In the genomic region with DNA sequence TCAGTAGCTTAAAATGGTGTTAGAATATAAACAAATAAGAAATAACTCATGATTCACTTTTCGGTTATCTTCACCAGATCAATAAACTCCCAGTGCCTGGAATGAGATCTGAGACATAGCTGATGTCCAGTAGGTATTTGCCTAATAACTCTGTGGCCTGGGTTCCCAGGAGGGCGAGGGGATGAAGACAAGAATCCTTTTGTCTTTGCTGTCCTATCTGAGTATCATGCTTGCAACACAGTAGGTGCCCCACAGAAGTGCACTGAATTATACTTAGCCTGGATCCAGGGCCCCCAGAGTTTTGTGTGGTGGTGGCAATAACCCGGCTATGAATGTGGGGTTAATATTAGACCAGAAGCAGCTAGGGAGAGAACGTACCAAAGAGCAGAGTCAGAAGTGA, we compare ENCODE assay signal across 21 cellular contexts.
A peak's percentile ranks its signal among the peaks of the same experiment; 100 is the strongest.
DNase-seq lines count a peak whose midpoint lies in the region; ATAC-seq and TF ChIP-seq lines count a peak whose summit lies in the region.
"Had no signal": no experiment of that assay in that cellular context is flagged by ENCODE, and none has a peak within 500 bp of the region (broad histone marks: within the 10 kb centered on the region; RNA-seq: fewer than 3 reads in every experiment).

No MANE protein-coding gene starts in this region.

- ATAC-seq in GM23338 (no peak), WTC11 (no peak), GM21529 (IDR thresholded peaks at IDR 0.05; ENCODE audit: unreplicated experiment) (no peak), GM19463 (IDR thresholded peaks at IDR 0.05; ENCODE audit: unreplicated experiment) (no peak)

- H3K27ac Mint-ChIP-seq in GM23338 (0 out of 2 replicates have a peak overlapping the region, but pooled peaks have one; percentile 49), WTC11 (no peak overlapping the region), neural progenitor cell (no peak overlapping the region)

- no peaks in the 10 kb centered on the region for H3F3A ChIP-seq in GM23338 (replicated peaks; ENCODE audit: low read depth)
- no peaks in the 10 kb centered on the region for H3F3A ChIP-seq in neural progenitor cell (ENCODE audit: low read depth)

- H2AFZ ChIP-seq in GM23338: no peak overlapping the region
- no peak overlapping the region for H2AFZ ChIP-seq in neural progenitor cell (replicated peaks)

- H3K36me3 ChIP-seq in GM23338 (ENCODE audit: insufficient read depth) (no peaks in the 10 kb centered on the region), neural progenitor cell (no peaks in the 10 kb centered on the region)
- H3K36me3 ChIP-seq: MG63 had no signal

- H3K4me2 ChIP-seq in GM23338 (no peak overlapping the region), neural progenitor cell (no peak overlapping the region)

- H3K27me3 Mint-ChIP-seq in GM23338 (ENCODE audit: insufficient read depth, low read depth, poor library complexity) (peaks cover 2% of the 10 kb centered on the region), WTC11 (ENCODE audit: low read depth) (no peaks in the 10 kb centered on the region), neural progenitor cell (ENCODE audit: insufficient read depth, low read depth) (no peaks in the 10 kb centered on the region)
- H3K27me3 Mint-ChIP-seq: CD4-positive, alpha-beta memory T cell had no signal

- no peak for TF ChIP-seq CTCF in GM23338 (conservative IDR thresholded peaks at IDR 0.05; ENCODE audit: low read depth in 2 of 2)
- TF ChIP-seq CTCF in WTC11 (IDR thresholded peaks at IDR 0.05): no peak
- TF ChIP-seq CTCF in neural progenitor cell (IDR thresholded peaks at IDR 0.05): no peak

- DNase-seq in GM23338 (ENCODE audit: low spot score) (no peak), HuH-7 (ENCODE audit: low spot score) (peak; percentile 33), WTC11 (ENCODE audit: low spot score) (no peak), neural progenitor cell (ENCODE audit: low spot score) (peak; percentile 9), NCI-H146 treated with DMSO at 0.1 percent for 48 hours (lab: John Stamatoyannopoulos, UW; ENCODE audit: unreplicated experiment) (no peak)
- DNase-seq: C1 segment of cervical spinal cord; CD4-positive, alpha-beta memory T cell; COR-L47; DMS79 treated with DMSO at 0.1 percent for 48 hours; IMR-90; KG1; MG63; NCI-H1105 treated with DMSO at 0.1 percent for 48 hours; NCI-H1694; NCI-H2029 treated with DMSO at 0.1 percent for 48 hours; NCI-H446 treated with DMSO at 0.1 percent for 48 hours; NCI-H69; Right ventricle myocardium superior; RPMI8226 had no signal

- H3K4me3 ChIP-seq in GM23338 (no peak overlapping the region), neural progenitor cell (no peak overlapping the region)
- H3K4me3 ChIP-seq: MG63 had no signal

- H3K9me2 ChIP-seq in GM23338 (ENCODE audit: insufficient read depth): no peaks in the 10 kb centered on the region

- CTCF ChIA-PET in WTC11 (lab: Charles Lee): interaction anchor here (1.3 kb wide), 1 partner anchor 107 kb away, joined by 3 read pairs; no protein-coding TSS in a partner anchor

- POLR2A ChIA-PET in WTC11 (lab: Charles Lee): no interaction called here

- H3K36me3 Mint-ChIP-seq in GM23338 (ENCODE audit: low read depth) (no peaks in the 10 kb centered on the region), WTC11 (no peaks in the 10 kb centered on the region), neural progenitor cell (no peaks in the 10 kb centered on the region)

- H4K20me1 ChIP-seq in GM23338 (replicated peaks; ENCODE audit: insufficient read depth) (no peaks in the 10 kb centered on the region; the same call in 1 of the 2 replicates), neural progenitor cell (ENCODE audit: low read depth) (no peaks in the 10 kb centered on the region)

- no peak overlapping the region for H3K9ac ChIP-seq in neural progenitor cell

- H3K4me3 Mint-ChIP-seq in GM23338: no peak overlapping the region
- no peak overlapping the region for H3K4me3 Mint-ChIP-seq in WTC11
- no peak overlapping the region for H3K4me3 Mint-ChIP-seq in neural progenitor cell
- H3K4me3 Mint-ChIP-seq: CD4-positive, alpha-beta memory T cell had no signal

- H3K27ac ChIP-seq in GM23338 (ENCODE audit: low read depth): no peak overlapping the region
- no peak overlapping the region for H3K27ac ChIP-seq in neural progenitor cell

- H3K27me3 ChIP-seq in GM23338 (ENCODE audit: insufficient read depth): no peaks in the 10 kb centered on the region
- no peaks in the 10 kb centered on the region for H3K27me3 ChIP-seq in neural progenitor cell
- H3K27me3 ChIP-seq: MG63 had no signal

- H3K9me3 ChIP-seq in neural progenitor cell (ENCODE audit: low read depth): no peaks in the 10 kb centered on the region
- H3K9me3 ChIP-seq: MG63 had no signal

- no peaks in the 10 kb centered on the region for H3K79me2 ChIP-seq in GM23338 (replicated peaks; ENCODE audit: insufficient read depth)
- no peaks in the 10 kb centered on the region for H3K79me2 ChIP-seq in neural progenitor cell (ENCODE audit: low read depth)

- H3K9me3 Mint-ChIP-seq in GM23338: no peaks in the 10 kb centered on the region
- H3K9me3 Mint-ChIP-seq in WTC11: no peaks in the 10 kb centered on the region
- H3K9me3 Mint-ChIP-seq in neural progenitor cell: peaks cover 3% of the 10 kb centered on the region
- H3K9me3 Mint-ChIP-seq: CD4-positive, alpha-beta memory T cell had no signal

- H3K4me1 ChIP-seq in GM23338 (ENCODE audit: insufficient read depth): no peaks in the 10 kb centered on the region
- H3K4me1 ChIP-seq in neural progenitor cell: peaks cover 13% of the 10 kb centered on the region

- H3K4me1 Mint-ChIP-seq in GM23338 (peaks cover 11% of the 10 kb centered on the region), WTC11 (peaks cover 14% of the 10 kb centered on the region), neural progenitor cell (peaks cover 5% of the 10 kb centered on the region)

TF ChIP-seq in GM23338, 12 proteins besides CTCF, POLR2A, EP300 and RAD21 (continues in another document):
- no peak for TF ChIP-seq NANOG (IDR thresholded peaks at IDR 0.05; ENCODE audit: borderline replicate concordance)

TF ChIP-seq in WTC11, 78 proteins besides CTCF, POLR2A, EP300 and RAD21:
- TF ChIP-seq GABPB1 (CRISPR knock-in tag; IDR thresholded peaks at IDR 0.05) (peak; percentile 34), ETV6 (CRISPR knock-in tag; IDR thresholded peaks at IDR 0.05) (no peak), FOXP1 (CRISPR knock-in tag; IDR thresholded peaks at IDR 0.05; ENCODE audit: borderline replicate concordance) (no peak), SP1 (CRISPR knock-in tag; conservative IDR thresholded peaks at IDR 0.05) (no peak), FOXJ3 (CRISPR knock-in tag; IDR thresholded peaks at IDR 0.05; ENCODE audit: borderline replicate concordance) (no peak), JAZF1 (CRISPR knock-in tag; IDR thresholded peaks at IDR 0.05) (no peak)

Comparison
In these comparisons a context has a peak if more than half of its experiments do, and no peak if none do; other contexts are left out.
1. DNase-seq: peak in HuH-7 (single experiment) and neural progenitor cell (single experiment); none in GM23338 (single experiment), WTC11 (single experiment) and NCI-H146 treated with DMSO at 0.1 percent for 48 hours (single experiment).